In genomic region chr5:140632366-140633080, GRCh38 we compare ENCODE assay signal across 8 cellular contexts. TPM values are rescaled to one million over a fixed set of nuclear protein-coding genes. Genes with fewer than 3 reads are reported as not detected.
A peak's percentile ranks its signal among the peaks of the same experiment; 100 is the strongest.
DNase-seq lines count a peak whose midpoint lies in the region; ATAC-seq and TF ChIP-seq lines count a peak whose summit lies in the region.

No MANE protein-coding gene starts in this region.

- WGBS in right lobe of liver (ENCODE audit: insufficient coverage, low coverage, low lambda C conversion rate, missing lambda C conversion rate), result 0% methylated on average over 21 of the region's 56 CpGs

- no peaks in the 10 kb centered on the region for H3K9me2 ChIP-seq in Karpas-422 (replicated peaks; ENCODE audit: insufficient read depth, low read length)

- no peaks in the 10 kb centered on the region for H3K9me3 Mint-ChIP-seq in stimulated activated effector memory CD8-positive, alpha-beta T cell treated with anti-CD3 and anti-CD28 coated beads, Interleukin-12 subunit alpha, Interleukin-12 subunit beta, amount 100 ng/mL, for 72 hours

- H3K36me3 Mint-ChIP-seq in stimulated activated effector memory CD8-positive, alpha-beta T cell treated with anti-CD3 and anti-CD28 coated beads, Interleukin-12 subunit alpha, Interleukin-12 subunit beta, amount 100 ng/mL, for 72 hours, result no peaks in the 10 kb centered on the region

- H3K27me3 ChIP-seq in right lobe of liver, result no peaks in the 10 kb centered on the region
- no peaks in the 10 kb centered on the region for H3K27me3 ChIP-seq in Karpas-422 (ENCODE audit: low read length)

- H3K36me3 ChIP-seq in right lobe of liver, result no peaks in the 10 kb centered on the region
- H3K36me3 ChIP-seq in Karpas-422 (ENCODE audit: insufficient read depth, low read length), result no peaks in the 10 kb centered on the region

- intact Hi-C loops in right lobe of liver (cut with DNase I), result loop anchor here (10.0 kb wide), 1 partner anchor 68 kb away; the partner anchor contains the start of genes APBB3 (in 2 of the 2) and SLC35A4 (in 2 of the 2)

- peak overlapping the region; percentile 78 for H3K4me3 Mint-ChIP-seq in stimulated activated effector memory CD8-positive, alpha-beta T cell treated with anti-CD3 and anti-CD28 coated beads, Interleukin-12 subunit alpha, Interleukin-12 subunit beta, amount 100 ng/mL, for 72 hours

- H2AFZ ChIP-seq in Karpas-422 (ENCODE audit: low read length), result no peak overlapping the region

- H3K9ac ChIP-seq in Karpas-422 (ENCODE audit: low read length), result no peak overlapping the region

- no peaks in the 10 kb centered on the region for H3K79me2 ChIP-seq in Karpas-422 (ENCODE audit: low read length)

- peak overlapping the region; percentile 30 for H3K27ac Mint-ChIP-seq in stimulated activated effector memory CD8-positive, alpha-beta T cell treated with anti-CD3 and anti-CD28 coated beads, Interleukin-12 subunit alpha, Interleukin-12 subunit beta, amount 100 ng/mL, for 72 hours

- no peak for TF ChIP-seq CTCF in right lobe of liver (IDR thresholded peaks at IDR 0.05)

- H3K4me1 ChIP-seq in right lobe of liver (peaks cover 0 to 19% (median 6%) of the 10 kb centered on the region in 4 donors), Karpas-422 (ENCODE audit: low read length) (no peaks in the 10 kb centered on the region)

- H3K4me1 Mint-ChIP-seq in stimulated activated effector memory CD8-positive, alpha-beta T cell treated with anti-CD3 and anti-CD28 coated beads, Interleukin-12 subunit alpha, Interleukin-12 subunit beta, amount 100 ng/mL, for 72 hours, result peaks cover 37% of the 10 kb centered on the region

- H3K27ac ChIP-seq in right lobe of liver (peak overlapping the region; percentile 80 to 94 (median 91)), Karpas-422 (ENCODE audit: low read length) (no peak overlapping the region)

- H4K20me1 ChIP-seq in Karpas-422 (ENCODE audit: insufficient read depth, low read depth, low read length), result no peaks in the 10 kb centered on the region

- ATAC-seq in HG03175 (IDR thresholded peaks at IDR 0.05; ENCODE audit: unreplicated experiment), result peak; percentile 61
- peak; percentile 74 to 79 for ATAC-seq in activated CD4-positive, CD25-positive, alpha-beta regulatory T cell treated with anti-CD3 and anti-CD28 coated beads, Interleukin-2, amount 50 U/mL, for 24 hours
- peak; percentile 32 to 60 (median 46) for ATAC-seq in right lobe of liver
- ATAC-seq in stimulated activated effector memory CD8-positive, alpha-beta T cell treated with anti-CD3 and anti-CD28 coated beads, Interleukin-12 subunit alpha, Interleukin-12 subunit beta, amount 100 ng/mL, for 72 hours, result peak; percentile 74

- no peak overlapping the region for H3K4me2 ChIP-seq in Karpas-422 (ENCODE audit: low read depth, low read length, poor library complexity, severe bottlenecking)

- no peaks in the 10 kb centered on the region for H3K9me3 ChIP-seq in right lobe of liver
- peaks cover 4% of the 10 kb centered on the region; the same call in 1 of the 2 replicates for H3K9me3 ChIP-seq in Karpas-422 (ENCODE audit: low read length)

- H3K4me3 ChIP-seq in right lobe of liver (peak overlapping the region; percentile 61 to 72 (median 69)), Karpas-422 (ENCODE audit: low read length) (no peak overlapping the region)

- peak; percentile 10 for TF ChIP-seq POLR2A in right lobe of liver (IDR thresholded peaks at IDR 0.05)

- DNase-seq in NCI-H524 (lab: John Stamatoyannopoulos, UW) (peak; percentile 29 to 60), NCI-H524 treated with DMSO at 0.1 percent for 48 hours (lab: John Stamatoyannopoulos, UW) (no peak), cerebellar cortex (ENCODE audit: low spot score) (peak; percentile 79), right lobe of liver (peak; percentile 74 to 89 (median 81)), Karpas-422 (no peak)
- DNase-seq in stimulated activated effector memory CD8-positive, alpha-beta T cell treated with anti-CD3 and anti-CD28 coated beads, Interleukin-12 subunit alpha, Interleukin-12 subunit beta, amount 100 ng/mL, for 72 hours (ENCODE audit: low spot score in 2 of 2), result peak; percentile 25 to 73

RNA-seq across cellular contexts. Expression of gene CD14, which starts 0.5 kb away (rescaled TPM):
- total RNA-seq in right lobe of liver, result 100 to 1,000 TPM; 174 to 513 (median 244) TPM
- total RNA-seq in Karpas-422 (2014; rRNA removed; shearing (Covaris generic); ENCODE audit: low replicate concordance), result not detected in 2 replicates

RNA-seq across cellular contexts. Expression of gene TMCO6, which starts 6.7 kb away (rescaled TPM):
- total RNA-seq in right lobe of liver, result 10 to 100 TPM in 5 of 6 experiments, 1 to 10 TPM in 1; 7.3 to 45.5 (median 23.6) TPM
- total RNA-seq in Karpas-422 (2014; rRNA removed; shearing (Covaris generic); ENCODE audit: low replicate concordance), result 23.8 and 29.9 TPM in 2 replicates

RNA-seq across cellular contexts. Expression of gene NDUFA2, which starts 14.9 kb away (rescaled TPM):
- 10 to 100 TPM; 35.4 to 56.8 (median 52.4) TPM for total RNA-seq in right lobe of liver
- total RNA-seq in Karpas-422 (2014; rRNA removed; shearing (Covaris generic); ENCODE audit: low replicate concordance), result 126 and 131 TPM in 2 replicates

RNA-seq across cellular contexts. Expression of gene IK, which starts 15.1 kb away (rescaled TPM):
- 10 to 100 TPM; 26.6 to 50.7 (median 30.3) TPM for total RNA-seq in right lobe of liver
- 101 and 106 TPM in 2 replicates for total RNA-seq in Karpas-422 (2014; rRNA removed; shearing (Covaris generic); ENCODE audit: low replicate concordance)

RNA-seq across cellular contexts. Expression of gene WDR55, which starts 32.2 kb away (rescaled TPM):
- 10 to 100 TPM; 13.3 to 18.4 (median 15.0) TPM for total RNA-seq in right lobe of liver
- 15.9 and 21.5 TPM in 2 replicates for total RNA-seq in Karpas-422 (2014; rRNA removed; shearing (Covaris generic); ENCODE audit: low replicate concordance)

Comparison
In these comparisons a context has a peak if more than half of its experiments do, and no peak if none do; other contexts are left out.
1. DNase-seq: peak in NCI-H524 (2 of 2), cerebellar cortex (single experiment), right lobe of liver (3 of 3) and stimulated activated effector memory CD8-positive, alpha-beta T cell treated with anti-CD3 and anti-CD28 coated beads, Interleukin-12 subunit alpha, Interleukin-12 subunit beta, amount 100 ng/mL, for 72 hours (2 of 2); none in NCI-H524 treated with DMSO at 0.1 percent for 48 hours (single experiment) and Karpas-422 (single experiment).
2. RNA of gene CD14, which starts 0.5 kb away (total RNA-seq): 174 to 513 TPM in right lobe of liver; not detected in Karpas-422; every median in the first group is over 100 times any median in the second.
3. Peak in every context shown above with its lines, with median percentiles within 50 percentile points of each other: ATAC-seq.